In genomic region chr21:34671891-34672290, GRCh38 we compare ENCODE assay signal across 21 cellular contexts. TPM values are rescaled to one million over a fixed set of nuclear protein-coding genes. Genes with fewer than 3 reads are reported as not detected.
"Had no signal": no experiment of that assay in that cellular context is flagged by ENCODE, and none has a peak within 500 bp of the region (broad histone marks: within the 10 kb centered on the region; RNA-seq: fewer than 3 reads in every experiment).

No MANE protein-coding gene starts in this region.

- ATAC-seq: activated T-helper 17 cell treated with anti-CD3 and anti-CD28 coated beads, Interleukin-2, amount 50 U/mL, for 72 hours; effector memory CD8-positive, alpha-beta T cell; heart right ventricle; left ventricle myocardium superior; stimulated activated naive CD8-positive, alpha-beta T cell treated with anti-CD3 and anti-CD28 coated beads, Interleukin-15, Interleukin-2, amounts not matched to agents 100 U/mL and 50 U/mL, for 24 hours had no signal

- H3K9me3 ChIP-seq: esophagus squamous epithelium, heart right ventricle, neutrophil, suprapubic skin, upper lobe of left lung had no signal

- H3K27ac Mint-ChIP-seq: activated T-helper 17 cell treated with anti-CD3 and anti-CD28 coated beads, Interleukin-2, amount 50 U/mL, for 72 hours; effector memory CD8-positive, alpha-beta T cell; immature natural killer cell; T-helper 2 cell treated with Interferon-gamma antibody and Interleukin-4, amounts not matched to agents 5 μg/mL and 100 μg/mL, for 36 hours had no signal

- H3K36me3 ChIP-seq: esophagus squamous epithelium, heart right ventricle, neutrophil, suprapubic skin, upper lobe of left lung had no signal

- H3K36me3 Mint-ChIP-seq: immature natural killer cell had no signal

- H3K9me3 Mint-ChIP-seq: activated T-helper 17 cell treated with anti-CD3 and anti-CD28 coated beads, Interleukin-2, amount 50 U/mL, for 72 hours; effector memory CD8-positive, alpha-beta T cell; immature natural killer cell; T-helper 2 cell treated with Interferon-gamma antibody and Interleukin-4, amounts not matched to agents 5 μg/mL and 100 μg/mL, for 36 hours had no signal

- H2AFZ ChIP-seq: parathyroid adenoma had no signal

- H3K4me3 ChIP-seq: esophagus squamous epithelium, heart right ventricle, SK-N-MC had no signal

- H3K27ac ChIP-seq: esophagus squamous epithelium, heart right ventricle, neutrophil, parathyroid adenoma, SK-N-MC, suprapubic skin, upper lobe of left lung had no signal

- DNase-seq: activated CD4-positive, alpha-beta T cell treated with anti-CD3 and anti-CD28 coated beads, Interleukin-2, amount 50 U/mL, for 48 hours; activated naive CD4-positive, alpha-beta T cell treated with Interleukin-2 at 50 U/mL for 16 hours; activated T-cell treated with anti-CD3 and anti-CD28 coated beads for 4 hours; amniotic stem cell; effector memory CD8-positive, alpha-beta T cell; esophagus squamous epithelium; heart right ventricle; immature natural killer cell; kidney glomerular epithelial cell; left ventricle myocardium superior; retina; stimulated activated CD4-positive, alpha-beta T cell treated with anti-CD3 and anti-CD28 coated beads, Interleukin-2, amount 100 ng/mL, for 24 hours; stimulated activated naive CD8-positive, alpha-beta T cell treated with anti-CD3 and anti-CD28 coated beads, Interleukin-15, Interleukin-2, amounts not matched to agents 100 U/mL and 50 U/mL, for 24 hours; upper lobe of left lung had no signal

- H3K79me2 ChIP-seq: parathyroid adenoma had no signal

- H3K4me1 Mint-ChIP-seq: activated T-helper 17 cell treated with anti-CD3 and anti-CD28 coated beads, Interleukin-2, amount 50 U/mL, for 72 hours had no signal

RNA-seq across cellular contexts. Expression of gene CLIC6, which starts 3.1 kb away (rescaled TPM):
- total RNA-seq: dermis microvascular lymphatic vessel endothelial cell had no signal
- polyA plus RNA-seq: immature natural killer cell had no signal
